ENCODE assay signal across 9 cellular contexts in the genomic region with DNA sequence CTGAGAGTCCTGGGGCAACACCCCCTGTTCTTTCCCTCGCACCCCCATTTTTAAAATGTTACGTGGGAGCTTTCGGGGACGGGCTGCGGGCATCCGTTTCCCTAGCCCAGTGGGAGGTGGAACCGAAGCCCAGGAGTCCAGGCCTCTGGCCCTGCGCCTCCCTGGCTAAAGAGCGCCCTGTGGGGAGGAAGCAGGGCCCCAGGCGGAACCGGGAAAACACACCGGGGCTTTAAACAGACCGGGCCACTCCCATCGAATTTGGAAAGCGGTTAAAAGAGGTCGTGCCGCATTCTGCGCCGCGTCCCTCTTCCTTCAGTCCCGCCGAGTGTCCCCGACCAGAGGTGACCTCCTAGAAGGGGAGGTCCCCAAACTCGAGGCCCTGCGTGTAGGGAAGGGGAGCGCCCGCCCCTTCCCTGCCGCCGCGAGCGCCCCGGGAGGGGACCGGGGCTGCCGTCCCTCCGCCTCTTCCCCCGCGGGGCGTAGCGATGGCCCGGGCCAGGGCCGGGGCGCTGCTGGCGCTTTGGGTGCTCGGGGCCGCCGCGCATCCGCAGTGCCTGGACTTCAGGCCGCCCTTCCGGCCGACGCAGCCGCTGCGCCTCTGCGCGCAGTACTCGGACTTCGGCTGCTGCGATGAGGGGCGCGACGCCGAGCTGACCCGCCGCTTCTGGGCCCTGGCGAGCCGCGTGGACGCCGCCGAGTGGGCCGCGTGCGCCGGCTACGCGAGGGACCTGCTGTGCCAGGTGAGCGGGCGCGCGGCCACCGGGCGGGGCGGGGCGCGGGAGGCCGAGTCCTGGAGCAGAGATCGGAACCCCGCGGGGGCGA. TPM values are rescaled to one million over a fixed set of nuclear protein-coding genes. Genes with fewer than 3 reads are reported as not detected.
DNase-seq lines count a peak whose midpoint lies in the region; ATAC-seq and TF ChIP-seq lines count a peak whose summit lies in the region.
"Had no signal": no experiment of that assay in that cellular context is flagged by ENCODE, and none has a peak within 500 bp of the region (broad histone marks: within the 10 kb centered on the region; RNA-seq: fewer than 3 reads in every experiment).

A gene (plus strand): TSS at position 407 of the 822 bp plus-strand sequence. CDS start 79 bp downstream, at position 486.

- peaks cover 23% of the 10 kb centered on the region for H3K4me1 ChIP-seq in HUES6 (ENCODE audit: control insufficient read depth, insufficient read depth, low read length)
- H3K4me1 ChIP-seq in colonic mucosa: no peaks in the 10 kb centered on the region
- peaks cover 15% of the 10 kb centered on the region for H3K4me1 ChIP-seq in stomach smooth muscle (ENCODE audit: control insufficient read depth, insufficient read depth, low read length)
- H3K4me1 ChIP-seq in CD8-positive, alpha-beta T cell (ENCODE audit: insufficient read depth, low read length): peaks cover 4% of the 10 kb centered on the region

- H3K4me3 ChIP-seq in HUES6 (ENCODE audit: low read depth, low read length): peak within 1 kb of the TSS; percentile 71
- peak within 1 kb of the TSS; percentile 33 for H3K4me3 ChIP-seq in colonic mucosa
- H3K4me3 ChIP-seq in stomach smooth muscle (ENCODE audit: low read length in 2 of 2): peak within 1 kb of the TSS; percentile 46 to 71
- H3K4me3 ChIP-seq in CD8-positive, alpha-beta T cell (ENCODE audit: low read depth, low read length): no peak within 1 kb of the TSS

- H3K27ac ChIP-seq in HUES6 (ENCODE audit: low read depth, low read length) (no peak within 1 kb of the TSS), colonic mucosa (no peak within 1 kb of the TSS), stomach smooth muscle (ENCODE audit: low read length) (no peak within 1 kb of the TSS)
- H3K27ac ChIP-seq in CD8-positive, alpha-beta T cell (ENCODE audit: low read depth, low read length): no peak within 1 kb of the TSS

- CTCF ChIA-PET in CD8-positive, alpha-beta T cell (lab: Charles Lee): no interaction called here

- no peak for DNase-seq in colonic mucosa
- DNase-seq in left kidney (ENCODE audit: low read depth, low spot score): peak; percentile 64
- DNase-seq in SIG-M5 (lab: John Stamatoyannopoulos, UW): no peak
- DNase-seq in globus pallidus (ENCODE audit: low spot score): no peak
- DNase-seq in CD8-positive, alpha-beta T cell: no peak
- DNase-seq: activated CD4-positive, alpha-beta T cell treated with anti-CD3 and anti-CD28 coated beads for 48 hours; kidney had no signal

- H3K27me3 ChIP-seq in HUES6 (ENCODE audit: control insufficient read depth, insufficient read depth, low read length): peaks cover 27% of the 10 kb centered on the region
- H3K27me3 ChIP-seq in colonic mucosa: peaks cover 12% of the 10 kb centered on the region
- peaks cover 0 to 4% of the 10 kb centered on the region in 2 donors for H3K27me3 ChIP-seq in stomach smooth muscle (ENCODE audit: control insufficient read depth in 1 of 2, insufficient read depth in 2 of 2, low read length in 2 of 2)
- H3K27me3 ChIP-seq in CD8-positive, alpha-beta T cell (ENCODE audit: insufficient read depth, low read length): peaks cover 15% of the 10 kb centered on the region

- no peaks in the 10 kb centered on the region for H3K9me3 Mint-ChIP-seq in CD8-positive, alpha-beta T cell

- peaks cover 4% of the 10 kb centered on the region for H3K4me1 Mint-ChIP-seq in CD8-positive, alpha-beta T cell (ENCODE audit: low read depth)

- TF ChIP-seq CTCF in colonic mucosa (IDR thresholded peaks at IDR 0.05): no peak
- TF ChIP-seq CTCF in CD8-positive, alpha-beta T cell (IDR thresholded peaks at IDR 0.05): no peak

- intact Hi-C loops in colonic mucosa (cut with DNase I): no loop called here
- intact Hi-C loops in CD8-positive, alpha-beta T cell (cut with DNase I, micrococcal nuclease): no loop called here

- no peaks in the 10 kb centered on the region for H3K9me3 ChIP-seq in HUES6 (ENCODE audit: control insufficient read depth, insufficient read depth, low read depth, low read length)
- no peaks in the 10 kb centered on the region for H3K9me3 ChIP-seq in colonic mucosa
- H3K9me3 ChIP-seq in stomach smooth muscle (ENCODE audit: control insufficient read depth in 2 of 2, low read length in 2 of 2): no peaks in the 10 kb centered on the region
- H3K9me3 ChIP-seq in CD8-positive, alpha-beta T cell (ENCODE audit: low read length): no peaks in the 10 kb centered on the region

- peaks cover 38% of the 10 kb centered on the region for H3K27me3 Mint-ChIP-seq in CD8-positive, alpha-beta T cell (ENCODE audit: low read depth)

- peak within 1 kb of the TSS; percentile 48 for H3K9ac ChIP-seq in HUES6 (ENCODE audit: low read length)
- peak within 1 kb of the TSS in 1 of 2 donors; percentile 26 for H3K9ac ChIP-seq in colonic mucosa (ENCODE audit: low read depth in 2 of 2, low read length in 2 of 2)
- peak within 1 kb of the TSS; percentile 50 to 60 for H3K9ac ChIP-seq in stomach smooth muscle (ENCODE audit: low read length in 2 of 2)

- POLR2A ChIA-PET in CD8-positive, alpha-beta T cell (lab: Charles Lee): no interaction called here

- no peak within 1 kb of the TSS for H3K27ac Mint-ChIP-seq in CD8-positive, alpha-beta T cell

- H3K36me3 ChIP-seq in HUES6 (ENCODE audit: control insufficient read depth, insufficient read depth, low read length) (no peaks in the 10 kb centered on the region), colonic mucosa (no peaks in the 10 kb centered on the region), stomach smooth muscle (ENCODE audit: control insufficient read depth in 2 of 2, insufficient read depth in 2 of 2, low read length in 2 of 2) (no peaks in the 10 kb centered on the region)
- no peaks in the 10 kb centered on the region for H3K36me3 ChIP-seq in CD8-positive, alpha-beta T cell (ENCODE audit: insufficient read depth, low read length)

- H3K4me3 Mint-ChIP-seq in CD8-positive, alpha-beta T cell: no peak within 1 kb of the TSS

- no peaks in the 10 kb centered on the region for H3K36me3 Mint-ChIP-seq in CD8-positive, alpha-beta T cell

- ATAC-seq in CD8-positive, alpha-beta T cell: no peak

RNA-seq across cellular contexts. Expression of the gene that starts here (rescaled TPM):
- under 1 TPM; 0.44 to 0.93 TPM for total RNA-seq in colonic mucosa
- total RNA-seq in CD8-positive, alpha-beta T cell: under 1 TPM in 1 of 2 experiments, not detected in 1; 0.11 TPM
